Comparison of ENCODE assay signal across 8 cellular contexts in the genomic region with DNA sequence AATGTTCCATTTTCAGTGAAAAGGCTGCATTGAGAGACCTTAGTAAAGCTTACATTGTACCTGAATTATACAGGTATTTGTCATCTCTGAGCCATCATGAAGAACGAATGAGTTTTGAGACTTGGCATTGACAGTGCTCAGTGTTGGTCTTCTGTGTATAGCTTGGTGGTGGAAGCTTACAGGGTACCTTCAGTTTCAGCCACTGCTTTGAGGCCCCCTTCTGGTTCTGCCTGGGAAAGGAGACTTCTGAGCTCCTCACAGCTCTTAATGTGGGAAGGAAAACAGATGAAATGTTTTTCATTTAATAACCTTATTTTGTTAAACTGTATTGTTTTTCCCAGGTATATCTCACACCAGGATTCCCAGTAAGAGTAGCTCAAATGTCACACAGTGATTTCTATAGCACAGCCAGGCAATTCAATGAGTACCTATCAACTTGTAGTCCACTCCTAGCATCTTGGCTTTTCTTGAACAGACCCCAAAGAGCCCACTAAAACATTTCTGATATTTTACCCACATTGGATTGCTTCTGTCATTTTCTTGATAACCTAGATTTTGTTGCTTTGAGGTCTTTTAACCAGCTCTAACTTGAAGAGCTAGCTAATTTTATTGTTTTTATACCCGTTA. TPM values are rescaled to one million over a fixed set of nuclear protein-coding genes. Genes with fewer than 3 reads are reported as not detected.
DNase-seq lines count a peak whose midpoint lies in the region; TF ChIP-seq lines count a peak whose summit lies in the region.

No MANE protein-coding gene starts in this region.

- no peaks in the 10 kb centered on the region for H4K20me1 ChIP-seq in H9 (ENCODE audit: control insufficient read depth, insufficient read depth, insufficient read length)

- no peak overlapping the region for H4K91ac ChIP-seq in H9 (ENCODE audit: insufficient read length, low read depth, low read length)

- H2BK20ac ChIP-seq in H9 (ENCODE audit: low read depth, low read length, poor library complexity, severe bottlenecking) = no peak overlapping the region

- H3K9me3 Mint-ChIP-seq in H9 = no peaks in the 10 kb centered on the region

- WGBS in H9 (ENCODE audit: extremely low coverage, insufficient read length, low lambda C conversion rate) = no CpG with 5 or more reads among the region's 2 CpGs

- no peaks in the 10 kb centered on the region for H3K23me2 ChIP-seq in H9 (ENCODE audit: insufficient read length, low read depth, low read length, poor library complexity, severe bottlenecking)

- peak; percentile 50 for TF ChIP-seq CTCF in AG04449 (IDR thresholded peaks at IDR 0.05; ENCODE audit: insufficient read depth, low read length, missing control alignments)
- peak; percentile 72 for TF ChIP-seq CTCF in GM10248 (IDR thresholded peaks at IDR 0.05; ENCODE audit: control extremely low read depth, extremely low read depth, low read depth, missing control alignments)
- peak; percentile 71 for TF ChIP-seq CTCF in H9 (conservative IDR thresholded peaks at IDR 0.05)
- peak; percentile 59 for TF ChIP-seq CTCF in VCaP (conservative IDR thresholded peaks at IDR 0.05)
- peak; percentile 60 for TF ChIP-seq CTCF in fibroblast of the aortic adventitia (IDR thresholded peaks at IDR 0.05; ENCODE audit: insufficient read depth, low read length)

- in situ Hi-C loops in KBM-7 (cut with MboI; ENCODE audit: low pct_unique_long_range_greater_than_20kb, low sequenced_read_pairs) = no loop called here

- no peak overlapping the region for H3K56ac ChIP-seq in H9 (ENCODE audit: insufficient read length, low read depth, low read length)

- no peak overlapping the region for H3K4ac ChIP-seq in H9 (ENCODE audit: low read depth, low read length)

- no peaks in the 10 kb centered on the region for H3K79me1 ChIP-seq in H9 (ENCODE audit: insufficient read depth, low read depth, low read length, poor library complexity, severe bottlenecking)

- no peak overlapping the region for H3T11ph ChIP-seq in H9 (ENCODE audit: low read length)

- no peaks in the 10 kb centered on the region for H3K9me3 ChIP-seq in H9 (ENCODE audit: control insufficient read depth, low read depth, low read length)

- H3K4me2 ChIP-seq in H9 (ENCODE audit: insufficient read depth, insufficient read length, low read length) = no peak overlapping the region

- H3K27ac ChIP-seq in H9 (ENCODE audit: insufficient read length, low read depth, low read length) = no peak overlapping the region
- no peak overlapping the region for H3K27ac ChIP-seq in VCaP

- H2BK120ac ChIP-seq in H9 (ENCODE audit: low read depth, low read length, poor library complexity, severe bottlenecking) = no peak overlapping the region

- H3K79me2 ChIP-seq in H9 (ENCODE audit: insufficient read depth, low read length) = no peaks in the 10 kb centered on the region

- H3K27me3 Mint-ChIP-seq in H9 (ENCODE audit: low read depth) = no peaks in the 10 kb centered on the region

- H2AFZ ChIP-seq in H9 (ENCODE audit: low read length) = no peak overlapping the region

- no peak overlapping the region for H2BK12ac ChIP-seq in H9 (ENCODE audit: insufficient read length, low read depth, low read length)

- no peaks in the 10 kb centered on the region for H3K27me3 ChIP-seq in H9 (ENCODE audit: insufficient read depth, low read length)

- DNase-seq in AG04449 (ENCODE audit: low read depth, low spot score) = no peak
- peak; percentile 40 for DNase-seq in GM10248 (ENCODE audit: extremely low spot score)
- DNase-seq in H9 = peak; percentile 47
- DNase-seq in KBM-7 = peak; percentile 59
- DNase-seq in fibroblast of the aortic adventitia (ENCODE audit: low read depth) = peak; percentile 28
- DNase-seq in retina = peak; percentile 11
- no peak for DNase-seq in NCI-H2029 treated with DMSO at 0.1 percent for 48 hours (lab: John Stamatoyannopoulos, UW)

- no peak overlapping the region for H2AK5ac ChIP-seq in H9 (ENCODE audit: insufficient read length, low read length)

- no peak overlapping the region for H3K23ac ChIP-seq in H9 (ENCODE audit: insufficient read length, low read depth, low read length)

- peaks cover 7 to 9% of the 10 kb centered on the region in 2 experiments for H3K4me1 Mint-ChIP-seq in H9

- H4K8ac ChIP-seq in H9 (replicated peaks; ENCODE audit: insufficient read length, low read depth, low read length) = no peak overlapping the region

- CTCF ChIA-PET in AG04449 (lab: Yijun Ruan, JAX) (interaction anchor here (0.6 to 2.2 kb wide), 3 partner anchors 19 to 361 kb away, joined by 3 to 17 read pairs (median 3); partner anchors contain the start of gene ZBBX), GM10248 (lab: Yijun Ruan, JAX) (interaction anchor here (0.8 to 3.6 kb wide), 17 partner anchors 8 to 361 kb away, joined by 3 to 27 read pairs (median 4); partner anchors contain the start of gene ZBBX)

- no peak overlapping the region for H3K4me3 ChIP-seq in AG04449 (ENCODE audit: low read depth, low read length)
- H3K4me3 ChIP-seq in fibroblast of the aortic adventitia (ENCODE audit: low read depth, low read length) = no peak overlapping the region

- H3K27ac Mint-ChIP-seq in H9 = no peak overlapping the region

- no peaks in the 10 kb centered on the region for H3K36me3 Mint-ChIP-seq in H9 (ENCODE audit: insufficient read depth in 1 of 3, low read depth in 3 of 3)

- POLR2A ChIA-PET in AG04449 (lab: Yijun Ruan, JAX) (interaction anchor here (0.7 kb wide), 1 partner anchor 71 kb away, joined by 3 read pairs; no protein-coding TSS in a partner anchor), GM10248 (lab: Yijun Ruan, JAX) (no interaction called here)

- H3K14ac ChIP-seq in H9 (ENCODE audit: insufficient read depth, low read length) = no peak overlapping the region

- no peak overlapping the region for H4K5ac ChIP-seq in H9 (ENCODE audit: insufficient read length, low read depth, low read length)

- H3K4me1 ChIP-seq in H9 (ENCODE audit: insufficient read depth, low read length) = no peaks in the 10 kb centered on the region

- no peak overlapping the region for H3K9ac ChIP-seq in H9 (ENCODE audit: extremely low read depth, insufficient read length, low read length)

- H2BK15ac ChIP-seq in H9 (ENCODE audit: low read depth, low read length) = no peak overlapping the region

- H2BK5ac ChIP-seq in H9 (ENCODE audit: insufficient read length, low read length) = no peak overlapping the region

- no peak overlapping the region for H3K18ac ChIP-seq in H9 (ENCODE audit: insufficient read length, low read depth, low read length)

- H3K4me3 Mint-ChIP-seq in H9 = no peak overlapping the region

RNA-seq across cellular contexts. Expression of gene SERPINI1, which starts 5.6 kb away (rescaled TPM):
- total RNA-seq in H9 (2021) (5.8 and 6.0 TPM in 2 replicates), fibroblast of the aortic adventitia (ENCODE audit: low replicate concordance) (3.4 and 3.7 TPM in 2 replicates)

RNA-seq across cellular contexts. Expression of gene PDCD10, which starts 6.4 kb away (rescaled TPM):
- total RNA-seq in H9 (2021) = 56.9 and 64.3 TPM in 2 replicates
- total RNA-seq in fibroblast of the aortic adventitia (ENCODE audit: low replicate concordance) = 64.8 and 90.7 TPM in 2 replicates

Comparison
In these comparisons a context has a peak if more than half of its experiments do, and no peak if none do; other contexts are left out.
1. DNase-seq: peak in GM10248 (single experiment), H9 (single experiment), KBM-7 (single experiment), fibroblast of the aortic adventitia (single experiment) and retina (single experiment); none in AG04449 (single experiment) and NCI-H2029 treated with DMSO at 0.1 percent for 48 hours (single experiment).
2. Peak in every context shown above with its lines, with median percentiles within 50 percentile points of each other: CTCF ChIP-seq.